In genomic region chrX:79281775-79282174, GRCh38 we compare ENCODE assay signal across 3 cellular contexts.
"Had no signal": no experiment of that assay in that cellular context is flagged by ENCODE, and none has a peak within 500 bp of the region (broad histone marks: within the 10 kb centered on the region; RNA-seq: fewer than 3 reads in every experiment).

No MANE protein-coding gene starts in this region.

- H3K4me3 ChIP-seq: GM12878 had no signal

- DNase-seq: GDM1, GF-D8 had no signal
